ENCODE assay signal across 24 cellular contexts in the genomic region with DNA sequence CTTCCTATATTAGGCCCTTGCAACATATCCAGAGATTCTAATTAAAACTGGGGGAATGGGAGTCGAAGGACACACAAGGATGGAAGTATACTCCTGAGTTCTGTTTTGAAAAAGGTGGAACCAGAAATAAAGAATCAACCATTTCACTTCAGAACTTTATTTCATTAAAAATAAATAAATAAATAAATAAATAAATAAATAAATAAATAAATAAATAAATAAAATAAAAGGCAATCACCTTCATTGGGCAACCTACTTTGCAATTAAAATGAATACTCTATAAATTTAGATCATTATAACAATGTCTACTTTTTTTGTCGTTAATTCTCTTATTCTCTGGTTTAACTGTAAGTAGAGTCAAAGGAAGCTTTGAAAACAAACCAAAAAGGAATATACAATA.
"Had no signal": no experiment of that assay in that cellular context is flagged by ENCODE, and none has a peak within 500 bp of the region (broad histone marks: within the 10 kb centered on the region; RNA-seq: fewer than 3 reads in every experiment).

No MANE protein-coding gene starts in this region.

- H3K4me3 Mint-ChIP-seq: memory B cell; natural killer cell treated with Interleukin-12 subunit alpha and Interleukin-12 subunit beta and Interleukin-15 and Interleukin-18, amount 100 ng/mL, for 72 hours; neural progenitor cell; stimulated activated memory B cell treated with anti-CD40 and anti-IgM and Interleukin-4, amounts not matched to agents 10 μg/mL and 1 μg/mL and 100 μg/mL, for 72 hours; stimulated activated naive CD8-positive, alpha-beta T cell treated with anti-CD3 and anti-CD28 coated beads, Interleukin-15, Interleukin-2, amounts not matched to agents 100 ng/mL and 50 ng/mL, for 24 hours had no signal

- H3K9me3 ChIP-seq: left ventricle myocardium inferior, lower lobe of right lung, ovary, spleen, tibial artery, upper lobe of left lung, uterus had no signal

- H3K27me3 Mint-ChIP-seq: progenitor cell of endocrine pancreas had no signal

- H3K27me3 ChIP-seq: dorsolateral prefrontal cortex, hepatocyte, neural progenitor cell, ovary, spleen, tibial artery, upper lobe of left lung, uterus had no signal

- H3K4me1 ChIP-seq: left ventricle myocardium inferior, lower lobe of right lung, spleen, uterus had no signal

- H3K36me3 Mint-ChIP-seq: memory B cell; natural killer cell treated with Interleukin-12 subunit alpha and Interleukin-12 subunit beta and Interleukin-15 and Interleukin-18, amount 100 ng/mL, for 72 hours; neural progenitor cell; stimulated activated memory B cell treated with anti-CD40 and anti-IgM and Interleukin-4, amounts not matched to agents 10 μg/mL and 1 μg/mL and 100 μg/mL, for 72 hours had no signal

- H3K9ac ChIP-seq: neural progenitor cell had no signal

- ATAC-seq: left cardiac atrium; lower lobe of right lung; natural killer cell treated with Interleukin-12 subunit alpha and Interleukin-12 subunit beta and Interleukin-15 and Interleukin-18, amount 100 ng/mL, for 72 hours; right cardiac atrium; stimulated activated memory B cell treated with anti-CD40 and anti-IgM and Interleukin-4, amounts not matched to agents 10 μg/mL and 1 μg/mL and 100 μg/mL, for 72 hours had no signal

- H3K27ac Mint-ChIP-seq: memory B cell; natural killer cell treated with Interleukin-12 subunit alpha and Interleukin-12 subunit beta and Interleukin-15 and Interleukin-18, amount 100 ng/mL, for 72 hours; neural progenitor cell; progenitor cell of endocrine pancreas; stimulated activated memory B cell treated with anti-CD40 and anti-IgM and Interleukin-4, amounts not matched to agents 10 μg/mL and 1 μg/mL and 100 μg/mL, for 72 hours; stimulated activated naive CD8-positive, alpha-beta T cell treated with anti-CD3 and anti-CD28 coated beads, Interleukin-15, Interleukin-2, amounts not matched to agents 100 ng/mL and 50 ng/mL, for 24 hours had no signal

- H3K4me2 ChIP-seq: neural progenitor cell had no signal

- H3K4me1 Mint-ChIP-seq: memory B cell had no signal

- H3K4me3 ChIP-seq: hepatocyte, left ventricle myocardium inferior, lower lobe of right lung, neural progenitor cell, ovary, spleen, upper lobe of left lung, uterus had no signal

- DNase-seq: dorsolateral prefrontal cortex; effector CD8-positive, alpha-beta T cell; kidney; left cardiac atrium; left ventricle myocardium inferior; lower lobe of right lung; midbrain; nucleus accumbens; ovary; right cardiac atrium; spleen; stimulated activated CD4-positive, alpha-beta T cell treated with anti-CD3 and anti-CD28 coated beads, Interleukin-15, amount 100 ng/mL, for 24 hours; stimulated activated CD4-positive, alpha-beta T cell treated with anti-CD3 and anti-CD28 coated beads, Interleukin-1b, Interleukin-23, amount 100 ng/mL, for 48 hours; stimulated activated CD4-positive, alpha-beta T cell treated with anti-CD3 and anti-CD28 coated beads, Interleukin-4, amount 100 ng/mL, for 24 hours; tibial artery; upper lobe of left lung; uterus had no signal

- H3K27ac ChIP-seq: hepatocyte, left ventricle myocardium inferior, lower lobe of right lung, neural progenitor cell, ovary, spleen, upper lobe of left lung, uterus had no signal

- H3K36me3 ChIP-seq: left ventricle myocardium inferior, lower lobe of right lung, neural progenitor cell, ovary, spleen, tibial artery, upper lobe of left lung, uterus had no signal

- H3K9me3 Mint-ChIP-seq: memory B cell; natural killer cell treated with Interleukin-12 subunit alpha and Interleukin-12 subunit beta and Interleukin-15 and Interleukin-18, amount 100 ng/mL, for 72 hours; neural progenitor cell; stimulated activated memory B cell treated with anti-CD40 and anti-IgM and Interleukin-4, amounts not matched to agents 10 μg/mL and 1 μg/mL and 100 μg/mL, for 72 hours; stimulated activated naive CD8-positive, alpha-beta T cell treated with anti-CD3 and anti-CD28 coated beads, Interleukin-15, Interleukin-2, amounts not matched to agents 100 ng/mL and 50 ng/mL, for 24 hours had no signal
